In genomic region chr9:137217276-137218211, GRCh38 we compare ENCODE assay signal across 10 cellular contexts. TPM values are rescaled to one million over a fixed set of nuclear protein-coding genes. Genes with fewer than 3 reads are reported as not detected.
DNase-seq lines count a peak whose midpoint lies in the region; ATAC-seq, FAIRE-seq and TF ChIP-seq lines count a peak whose summit lies in the region.
"Had no signal": no experiment of that assay in that cellular context is flagged by ENCODE, and none has a peak within 500 bp of the region (broad histone marks: within the 10 kb centered on the region; RNA-seq: fewer than 3 reads in every experiment).

No MANE protein-coding gene starts in this region.

- peaks cover 8% of the 10 kb centered on the region; the same call in 1 of the 2 replicates for H3K23me2 ChIP-seq in H1 (ENCODE audit: low read depth, low read length)

- no peak overlapping the region for H3K23ac ChIP-seq in H1 (ENCODE audit: insufficient read length)

- WGBS in H1 (ENCODE audit: extremely low coverage in 1 of 2, insufficient coverage in 1 of 2, insufficient read length in 1 of 2, insufficient replicate concordance in 2 of 2, low coverage in 1 of 2, low lambda C conversion rate in 2 of 2, missing lambda C conversion rate in 1 of 2), 2 experiments: 77% methylated on average over 23 of the region's 36 CpGs; no CpG with 5 or more reads in 1 of the 2 experiments

- no peak overlapping the region for H2BK5ac ChIP-seq in H1 (ENCODE audit: low read depth, low read length)

- H2BK120ac ChIP-seq in H1 (replicated peaks; ENCODE audit: low read depth, low read length): no peak overlapping the region

- no peak for TF ChIP-seq EP300 in H1 (IDR thresholded peaks at IDR 0.05; ENCODE audit: borderline replicate concordance in 1 of 2, low read depth in 2 of 2, low read length in 2 of 2)

- no peak for ATAC-seq in GM18517 (IDR thresholded peaks at IDR 0.05; ENCODE audit: unreplicated experiment)

- no peak overlapping the region for H2BK12ac ChIP-seq in H1 (ENCODE audit: low read depth, low read length)

- H3K14ac ChIP-seq in H1 (ENCODE audit: insufficient read length): no peak overlapping the region

- H3K79me2 ChIP-seq in H1 (ENCODE audit: control insufficient read depth in 1 of 2, insufficient read depth in 2 of 2, low read length in 2 of 2): no peaks in the 10 kb centered on the region

- TF ChIP-seq CTCF in H1 (IDR thresholded peaks at IDR 0.05; ENCODE audit: control extremely low read depth in 1 of 3, insufficient read depth in 1 of 3, low read depth in 1 of 3, low read length in 3 of 3): peak in 1 of 3 experiments; percentile 1; a peak in 1 of 4 replicates
- TF ChIP-seq CTCF in GM20000 (IDR thresholded peaks at IDR 0.05; ENCODE audit: extremely low read depth, missing control alignments): no peak

- no peak overlapping the region for H2BK20ac ChIP-seq in H1 (ENCODE audit: low read length)

- H3K9me3 ChIP-seq in H1 (ENCODE audit: insufficient read depth in 2 of 2, low read depth in 1 of 2, low read length in 1 of 2) (no peaks in the 10 kb centered on the region), mucosa of stomach (ENCODE audit: control insufficient read depth, low read length) (no peaks in the 10 kb centered on the region)

- H2AK5ac ChIP-seq in H1 (ENCODE audit: low read depth, low read length): no peak overlapping the region

- peak overlapping the region; percentile 31 to 37; a peak in 1 of 4 replicates for H3K4me2 ChIP-seq in H1 (ENCODE audit: insufficient read depth in 1 of 2, low read depth in 2 of 2, low read length in 2 of 2)

- peak overlapping the region; percentile 65 for H4K91ac ChIP-seq in H1 (replicated peaks; ENCODE audit: insufficient read length, low read length)

- TF ChIP-seq POLR2A in H1 (IDR thresholded peaks at IDR 0.05; ENCODE audit: control extremely low read depth in 1 of 2, low read depth in 2 of 2, low read length in 2 of 2): peak in 1 of 2 experiments; percentile 37; a peak in 1 of 3 replicates

- peaks cover 0 to 15% of the 10 kb centered on the region in 2 experiments for H4K20me1 ChIP-seq in H1 (replicated peaks in 1 of 2; ENCODE audit: control insufficient read depth in 1 of 2, insufficient read depth in 2 of 2, low read length in 2 of 2)

- H3K27me3 ChIP-seq in H1 (replicated peaks in 1 of 4; ENCODE audit: control insufficient read depth in 3 of 4, extremely low read depth in 1 of 4, insufficient read depth in 3 of 4, low read length in 3 of 4) (no peaks in the 10 kb centered on the region; a peak in 2 of 7 replicates), mucosa of stomach (ENCODE audit: control insufficient read depth, insufficient read depth, low read length) (no peaks in the 10 kb centered on the region)

- DNase-seq in AG20443 (ENCODE audit: low spot score) (peak; percentile 82), NCI-H2029 (lab: John Stamatoyannopoulos, UW) (peak; percentile 83), H1 (ENCODE audit: low read depth in 1 of 2, low spot score in 2 of 2) (peak; percentile 56 to 87), NK-92 (lab: John Stamatoyannopoulos, UW; ENCODE audit: unreplicated experiment) (no peak), GM20000 (ENCODE audit: low spot score) (no peak)
- DNase-seq in activated T-cell treated with anti-CD3 and anti-CD28 coated beads, Interleukin-2, amount 50 U/mL, for 48 hours: no peak

- H3K56ac ChIP-seq in H1 (replicated peaks; ENCODE audit: insufficient read length, low read depth, low read length): no peak overlapping the region

- H3K36me3 ChIP-seq in H1 (ENCODE audit: control insufficient read depth in 2 of 4, insufficient read depth in 4 of 4, low read length in 3 of 4): peaks cover 0 to 22% (median 7%) of the 10 kb centered on the region in 4 experiments; a peak in 6 of 8 replicates
- H3K36me3 ChIP-seq in mucosa of stomach (ENCODE audit: control insufficient read depth, insufficient read depth, low read length): no peaks in the 10 kb centered on the region

- H3K9ac ChIP-seq in H1 (replicated peaks in 1 of 4; ENCODE audit: extremely low read depth in 1 of 4, low read depth in 3 of 4, low read length in 3 of 4): no peak overlapping the region
- peak overlapping the region; percentile 79 for H3K9ac ChIP-seq in mucosa of stomach (ENCODE audit: low read length)

- POLR2A ChIA-PET in H1 (lab: Charles Lee; ENCODE audit: partially characterized antibody): interaction anchor here (0.7 to 69.9 kb wide), 10 partner anchors 9 to 385 kb away, joined by 3 to 1462 read pairs (median 4); partner anchors contain the start of genes ANAPC2, MAN1B1, NDOR1 and NELFB

- no peak for FAIRE-seq in H1 (lab: Jason Lieb, UNC)

- CTCF ChIA-PET in H1 (lab: Charles Lee; ENCODE audit: partially characterized antibody): interaction anchor here (0.5 to 3.8 kb wide), 16 partner anchors 10 to 123 kb away, joined by 3 to 19 read pairs (median 4); partner anchors contain the start of genes LRRC26, RNF224 and TPRN

- H3K4me1 ChIP-seq in H1 (replicated peaks in 1 of 4; ENCODE audit: control insufficient read depth in 3 of 4, insufficient read depth in 4 of 4, low read length in 3 of 4) (peaks cover 0 to 10% (median 4%) of the 10 kb centered on the region in 4 experiments; a peak in 5 of 7 replicates), mucosa of stomach (ENCODE audit: control insufficient read depth, insufficient read depth, low read length) (peaks cover 30% of the 10 kb centered on the region)

- H2BK15ac ChIP-seq in H1 (ENCODE audit: low read length): no peak overlapping the region

- no peak overlapping the region for H4K5ac ChIP-seq in H1 (ENCODE audit: insufficient read length, low read depth, low read length)

- no peak overlapping the region for H3K18ac ChIP-seq in H1 (ENCODE audit: extremely low read depth, low read length)

- no peaks in the 10 kb centered on the region; the same call in 1 of the 2 replicates for H3K79me1 ChIP-seq in H1 (ENCODE audit: low read depth, low read length)

- H2AFZ ChIP-seq in H1 (ENCODE audit: low read length): no peak overlapping the region

- no peak overlapping the region for H3K27ac ChIP-seq in H1 (ENCODE audit: low read depth, low read length)

- TF ChIP-seq RAD21 in H1 (IDR thresholded peaks at IDR 0.05 in 1 of 2, conservative IDR thresholded peaks at IDR 0.05 in 1 of 2; ENCODE audit: low read depth in 2 of 2, low read length in 2 of 2): no peak

- no peak overlapping the region for H3K4ac ChIP-seq in H1 (replicated peaks; ENCODE audit: insufficient read length, low read depth, low read length)

- H3K4me3 ChIP-seq in H1 (ENCODE audit: extremely low read depth in 1 of 4, insufficient read depth in 2 of 4, low read depth in 3 of 4, low read length in 4 of 4) (no peak overlapping the region), mucosa of stomach (ENCODE audit: low read length) (peak overlapping the region; percentile 66)

- peak overlapping the region; percentile 85 for H4K8ac ChIP-seq in H1 (ENCODE audit: extremely low read depth, insufficient read depth, low read length)

RNA-seq across cellular contexts. Expression of gene RNF208, which starts 4.5 kb away (rescaled TPM):
- 7.7 and 8.9 TPM in 2 replicates for total RNA-seq in H1 (2021; fragmentation: NEBNext Ultra II Directional; extraction: Animal tissue kit (Norgen Biotek cat#: 25700))
- 2.7 and 4.8 TPM in 2 replicates for polyA plus RNA-seq in H1 (2011; rRNA removed)
- 0.97 TPM for polyA plus RNA-seq in H1 (2011; cell fraction: cytosol; rRNA removed)
- polyA plus RNA-seq in H1 (2011; cell fraction: nucleus; rRNA removed): 6.6 TPM
- 3.9 to 11.3 TPM (median 9.7 TPM) in 4 replicates for polyA plus RNA-seq in H1 (2012, experiment 1 of 2)
- polyA plus RNA-seq in H1 (2012, experiment 2 of 2): 7.4 TPM
- polyA plus RNA-seq in H1 (2013, experiment 1 of 2): 9.7 TPM
- 9.6 TPM for polyA plus RNA-seq in H1 (2013, experiment 2 of 2)
- polyA minus RNA-seq in H1 (2011; rRNA and poly(A)+ RNA removed): 0.22 and 0.49 TPM in 2 replicates
- 6.2 TPM for polyA minus RNA-seq in H1 (2011; cell fraction: cytosol; rRNA and poly(A)+ RNA removed)
- 1.8 TPM for polyA minus RNA-seq in H1 (2011; cell fraction: nucleus; rRNA and poly(A)+ RNA removed)

RNA-seq across cellular contexts. Expression of gene CYSRT1, which starts 7.4 kb away (rescaled TPM):
- 1.0 and 1.6 TPM in 2 replicates for total RNA-seq in H1 (2021; fragmentation: NEBNext Ultra II Directional; extraction: Animal tissue kit (Norgen Biotek cat#: 25700))
- polyA plus RNA-seq in H1 (2011; rRNA removed): 6.5 and 7.6 TPM in 2 replicates
- 5.1 TPM for polyA plus RNA-seq in H1 (2011; cell fraction: cytosol; rRNA removed)
- polyA plus RNA-seq in H1 (2011; cell fraction: nucleus; rRNA removed): 6.3 TPM
- polyA plus RNA-seq in H1 (2012, experiment 1 of 2): 1.6 to 3.3 TPM (median 2.5 TPM) in 4 replicates
- polyA plus RNA-seq in H1 (2012, experiment 2 of 2): 1.6 TPM
- polyA plus RNA-seq in H1 (2013, experiment 1 of 2): 1.9 TPM
- polyA plus RNA-seq in H1 (2013, experiment 2 of 2): 1.6 TPM
- polyA minus RNA-seq in H1 (2011; rRNA and poly(A)+ RNA removed): 0.66 and 1.0 TPM in 2 replicates
- 3.2 TPM for polyA minus RNA-seq in H1 (2011; cell fraction: cytosol; rRNA and poly(A)+ RNA removed)
- polyA minus RNA-seq in H1 (2011; cell fraction: nucleus; rRNA and poly(A)+ RNA removed): 3.0 TPM

RNA-seq across cellular contexts. Expression of gene RNF224, which starts 9.8 kb away (rescaled TPM):
- 0.17 TPM in 1 of 2 replicates, not detected in the other for total RNA-seq in H1 (2021; fragmentation: NEBNext Ultra II Directional; extraction: Animal tissue kit (Norgen Biotek cat#: 25700))
- polyA plus RNA-seq in H1 (2011; rRNA removed): 0.24 and 0.25 TPM in 2 replicates
- polyA plus RNA-seq in H1 (2011; cell fraction: cytosol; rRNA removed): 0.10 TPM
- 0.58 TPM for polyA plus RNA-seq in H1 (2011; cell fraction: nucleus; rRNA removed)
- polyA plus RNA-seq in H1 (2012, experiment 1 of 2): 0.19 to 0.48 TPM (median 0.29 TPM) in 4 replicates
- 0.21 TPM for polyA plus RNA-seq in H1 (2012, experiment 2 of 2)
- polyA plus RNA-seq in H1 (2013, experiment 1 of 2): 0.22 TPM
- 0.15 TPM for polyA plus RNA-seq in H1 (2013, experiment 2 of 2)
- polyA minus RNA-seq in H1 (2011; rRNA and poly(A)+ RNA removed): 0.09 and 0.12 TPM in 2 replicates
- polyA minus RNA-seq in H1 (2011; cell fraction: cytosol; rRNA and poly(A)+ RNA removed): not detected
- 1.00 TPM for polyA minus RNA-seq in H1 (2011; cell fraction: nucleus; rRNA and poly(A)+ RNA removed)
- total RNA-seq: chondrocyte; T-helper 1 cell treated with Interleukin-12 subunit alpha and Interleukin-12 subunit beta and Interleukin-4 antibody, amounts not matched to agents 30 ng/mL and 1 ng/mL, for 36 hours had no signal

RNA-seq across cellular contexts. Expression of gene NDOR1, which starts 12.0 kb away (rescaled TPM):
- 32.3 and 33.2 TPM in 2 replicates for total RNA-seq in H1 (2021; fragmentation: NEBNext Ultra II Directional; extraction: Animal tissue kit (Norgen Biotek cat#: 25700))
- polyA plus RNA-seq in H1 (2011; rRNA removed): 25.7 and 42.4 TPM in 2 replicates
- polyA plus RNA-seq in H1 (2011; cell fraction: cytosol; rRNA removed): 18.7 TPM
- polyA plus RNA-seq in H1 (2011; cell fraction: nucleus; rRNA removed): 128 TPM
- polyA plus RNA-seq in H1 (2012, experiment 1 of 2): 19.7 to 28.2 TPM (median 25.1 TPM) in 4 replicates
- polyA plus RNA-seq in H1 (2012, experiment 2 of 2): 21.2 TPM
- polyA plus RNA-seq in H1 (2013, experiment 1 of 2): 27.2 TPM
- polyA plus RNA-seq in H1 (2013, experiment 2 of 2): 25.0 TPM
- polyA minus RNA-seq in H1 (2011; rRNA and poly(A)+ RNA removed): 7.9 TPM in 2 replicates
- 15.5 TPM for polyA minus RNA-seq in H1 (2011; cell fraction: cytosol; rRNA and poly(A)+ RNA removed)
- 25.5 TPM for polyA minus RNA-seq in H1 (2011; cell fraction: nucleus; rRNA and poly(A)+ RNA removed)

RNA-seq across cellular contexts. Expression of gene TMEM203, which starts 12.1 kb away (rescaled TPM):
- total RNA-seq in H1 (2021; fragmentation: NEBNext Ultra II Directional; extraction: Animal tissue kit (Norgen Biotek cat#: 25700)): 44.1 and 44.2 TPM in 2 replicates
- 57.1 and 67.1 TPM in 2 replicates for polyA plus RNA-seq in H1 (2011; rRNA removed)
- 52.2 TPM for polyA plus RNA-seq in H1 (2011; cell fraction: cytosol; rRNA removed)
- 39.1 TPM for polyA plus RNA-seq in H1 (2011; cell fraction: nucleus; rRNA removed)
- 35.8 to 40.1 TPM (median 39.0 TPM) in 4 replicates for polyA plus RNA-seq in H1 (2012, experiment 1 of 2)
- polyA plus RNA-seq in H1 (2012, experiment 2 of 2): 45.2 TPM
- 32.5 TPM for polyA plus RNA-seq in H1 (2013, experiment 1 of 2)
- 35.6 TPM for polyA plus RNA-seq in H1 (2013, experiment 2 of 2)
- 25.5 and 25.8 TPM in 2 replicates for polyA minus RNA-seq in H1 (2011; rRNA and poly(A)+ RNA removed)
- polyA minus RNA-seq in H1 (2011; cell fraction: cytosol; rRNA and poly(A)+ RNA removed): 20.7 TPM
- 23.5 TPM for polyA minus RNA-seq in H1 (2011; cell fraction: nucleus; rRNA and poly(A)+ RNA removed)

Comparison
In these comparisons a context has a peak if more than half of its experiments do, and no peak if none do; other contexts are left out.
1. DNase-seq: peak in AG20443 (single experiment), NCI-H2029 (single experiment) and H1 (2 of 2); none in NK-92 (single experiment), GM20000 (single experiment) and activated T-cell treated with anti-CD3 and anti-CD28 coated beads, Interleukin-2, amount 50 U/mL, for 48 hours (0 of 2).